Comparison of ENCODE assay signal across 8 cellular contexts in the genomic region with DNA sequence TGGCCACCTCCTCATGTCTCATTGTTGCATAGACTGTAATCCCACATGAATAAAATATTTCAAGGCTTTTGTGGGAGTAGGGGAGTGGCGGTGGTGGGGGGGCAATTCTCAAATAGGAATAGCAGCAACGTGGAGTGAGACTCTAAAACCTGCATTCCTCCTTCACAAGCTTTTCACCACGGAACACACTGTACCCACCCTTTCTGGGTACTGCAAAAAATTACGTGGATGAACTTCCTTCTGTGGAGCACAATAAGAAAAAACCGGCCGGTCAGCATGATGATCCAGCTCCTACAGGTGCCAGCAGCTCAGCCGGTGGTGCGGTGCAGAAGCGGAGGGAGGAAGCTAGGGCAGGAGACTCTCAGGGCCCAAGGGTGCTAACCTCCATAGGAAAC. TPM values are rescaled to one million over a fixed set of nuclear protein-coding genes. Genes with fewer than 3 reads are reported as not detected.
DNase-seq lines count a peak whose midpoint lies in the region; ATAC-seq and TF ChIP-seq lines count a peak whose summit lies in the region.

No MANE protein-coding gene starts in this region.

- no peak overlapping the region for H2BK12ac ChIP-seq in trophoblast cell (ENCODE audit: low read length)

- H4K12ac ChIP-seq in trophoblast cell (ENCODE audit: low read depth, low read length), result no peak overlapping the region

- no peak for TF ChIP-seq CTCF in DOHH2 (IDR thresholded peaks at IDR 0.05; ENCODE audit: low read depth, low read length, poor library complexity, severe bottlenecking)
- TF ChIP-seq CTCF in epithelial cell of esophagus (IDR thresholded peaks at IDR 0.05; ENCODE audit: insufficient read depth, low read depth, low read length, missing control alignments), result no peak

- H3K4me3 ChIP-seq in DOHH2 (ENCODE audit: low read length) (peak overlapping the region; percentile 89), NT2/D1 (ENCODE audit: insufficient read length, low read depth) (peak overlapping the region; percentile 64), epithelial cell of esophagus (ENCODE audit: low read length) (peak overlapping the region; percentile 39), trophoblast cell (ENCODE audit: low read depth, low read length) (no peak overlapping the region)

- H3K4me1 ChIP-seq in DOHH2 (ENCODE audit: control insufficient read depth, low read length) (peaks cover 35% of the 10 kb centered on the region), NT2/D1 (ENCODE audit: insufficient read depth, insufficient read length) (no peaks in the 10 kb centered on the region), trophoblast cell (ENCODE audit: control insufficient read depth in 1 of 2, insufficient read depth in 2 of 2, low read length in 2 of 2) (peaks cover 9 to 10% of the 10 kb centered on the region in 2 experiments)

- DNase-seq in NT2/D1 (ENCODE audit: low read depth, low spot score) (no peak), epithelial cell of esophagus (ENCODE audit: low read depth) (peak; percentile 39), trophoblast cell (peak; percentile 18 to 31), AG08395 (ENCODE audit: low spot score) (no peak), NCI-H1105 treated with DMSO at 0.1 percent for 48 hours (lab: John Stamatoyannopoulos, UW) (no peak)

- H2AK5ac ChIP-seq in trophoblast cell (ENCODE audit: low read length), result no peak overlapping the region

- H3K9ac ChIP-seq in NT2/D1 (ENCODE audit: insufficient read length, low read depth) (no peak overlapping the region), trophoblast cell (ENCODE audit: low read length) (no peak overlapping the region)

- H3K27ac ChIP-seq in DOHH2 (ENCODE audit: low read depth, low read length) (no peak overlapping the region), trophoblast cell (ENCODE audit: low read depth, low read length) (no peak overlapping the region)

- H3K23ac ChIP-seq in trophoblast cell (ENCODE audit: low read length), result no peak overlapping the region

- H3K4me2 ChIP-seq in DOHH2 (ENCODE audit: low read length), result peak overlapping the region; percentile 98
- no peak overlapping the region for H3K4me2 ChIP-seq in trophoblast cell (ENCODE audit: low read length)

- peaks cover 77% of the 10 kb centered on the region for H3K27me3 ChIP-seq in DOHH2 (ENCODE audit: control insufficient read depth, low read length)
- peaks cover 48% of the 10 kb centered on the region for H3K27me3 ChIP-seq in NT2/D1 (ENCODE audit: insufficient read depth, insufficient read length)
- peaks cover 37% of the 10 kb centered on the region for H3K27me3 ChIP-seq in trophoblast cell (ENCODE audit: insufficient read depth, low read length)

- peaks cover 4% of the 10 kb centered on the region for H3K79me1 ChIP-seq in trophoblast cell (ENCODE audit: low read length)

- no peak overlapping the region for H4K8ac ChIP-seq in trophoblast cell (ENCODE audit: low read depth, low read length)

- H3K14ac ChIP-seq in trophoblast cell (ENCODE audit: low read length), result no peak overlapping the region

- H3K4ac ChIP-seq in trophoblast cell (ENCODE audit: low read depth, low read length), result no peak overlapping the region

- H3K9me3 ChIP-seq in DOHH2 (ENCODE audit: control insufficient read depth, insufficient read depth, low read length), result no peaks in the 10 kb centered on the region
- no peaks in the 10 kb centered on the region for H3K9me3 ChIP-seq in NT2/D1 (ENCODE audit: insufficient read depth, low read length)
- H3K9me3 ChIP-seq in trophoblast cell (ENCODE audit: insufficient read depth, low read depth, low read length), result peaks cover 5% of the 10 kb centered on the region

- no peak overlapping the region for H2BK120ac ChIP-seq in trophoblast cell (ENCODE audit: insufficient read depth, low read length, poor library complexity)

- peaks cover 16% of the 10 kb centered on the region for H3F3A ChIP-seq in DOHH2 (ENCODE audit: control insufficient read depth, insufficient read depth)

- no peak overlapping the region for H3K18ac ChIP-seq in trophoblast cell (ENCODE audit: low read length)

- H4K91ac ChIP-seq in trophoblast cell (ENCODE audit: low read depth, low read length), result no peak overlapping the region

- H2BK5ac ChIP-seq in trophoblast cell (ENCODE audit: low read depth, low read length, poor library complexity), result no peak overlapping the region

- no peaks in the 10 kb centered on the region for H4K20me1 ChIP-seq in DOHH2 (ENCODE audit: control insufficient read depth, insufficient read depth, low read depth, low read length)

- no peaks in the 10 kb centered on the region for H3K36me3 ChIP-seq in DOHH2 (ENCODE audit: control insufficient read depth, low read length)
- H3K36me3 ChIP-seq in NT2/D1 (ENCODE audit: insufficient read depth, insufficient read length, low read length), result no peaks in the 10 kb centered on the region
- no peaks in the 10 kb centered on the region for H3K36me3 ChIP-seq in trophoblast cell (ENCODE audit: control insufficient read depth in 1 of 2, insufficient read depth in 2 of 2, low read length in 2 of 2)

- WGBS in trophoblast cell (ENCODE audit: extremely low coverage, insufficient coverage, insufficient read length), result no CpG with 5 or more reads among the region's 9 CpGs

- no peaks in the 10 kb centered on the region for H3K79me2 ChIP-seq in DOHH2 (ENCODE audit: control insufficient read depth, low read length)
- H3K79me2 ChIP-seq in trophoblast cell (ENCODE audit: control insufficient read depth, insufficient read depth, low read length, poor library complexity), result peaks cover 3% of the 10 kb centered on the region

- no peaks in the 10 kb centered on the region for H3K9me2 ChIP-seq in DOHH2 (replicated peaks; ENCODE audit: control insufficient read depth, low read length)

- ATAC-seq in HG02870 (IDR thresholded peaks at IDR 0.05; ENCODE audit: unreplicated experiment) (no peak), HG02678 (IDR thresholded peaks at IDR 0.05; ENCODE audit: unreplicated experiment) (no peak)

- peak overlapping the region; percentile 25 for H2AFZ ChIP-seq in trophoblast cell (ENCODE audit: insufficient read depth, low read length, poor library complexity)

RNA-seq across cellular contexts. Expression of a gene that starts 0.9 kb away (rescaled TPM):
- 0.85 and 1.0 TPM in 2 replicates for polyA plus RNA-seq in trophoblast cell (2013)

RNA-seq across cellular contexts. Expression of a gene that starts 19.9 kb away (rescaled TPM):
- 25.4 and 27.8 TPM in 2 replicates for polyA plus RNA-seq in trophoblast cell (2013)

Comparison
In these comparisons a context has a peak if more than half of its experiments do, and no peak if none do; other contexts are left out.
1. DNase-seq: peak in epithelial cell of esophagus (single experiment) and trophoblast cell (2 of 2); none in NT2/D1 (single experiment), AG08395 (single experiment) and NCI-H1105 treated with DMSO at 0.1 percent for 48 hours (single experiment).